ENCODE assay signal across 9 cellular contexts in genomic region chr19:41428481-41428859, GRCh38. TPM values are rescaled to one million over a fixed set of nuclear protein-coding genes. Genes with fewer than 3 reads are reported as not detected.
A peak's percentile ranks its signal among the peaks of the same experiment; 100 is the strongest.
DNase-seq lines count a peak whose midpoint lies in the region; ATAC-seq and TF ChIP-seq lines count a peak whose summit lies in the region.
"Had no signal": no experiment of that assay in that cellular context is flagged by ENCODE, and none has a peak within 500 bp of the region (broad histone marks: within the 10 kb centered on the region; RNA-seq: fewer than 3 reads in every experiment).

No MANE protein-coding gene starts in this region.

- TF ChIP-seq POLR2A in prostate gland (IDR thresholded peaks at IDR 0.05) = no peak

- intact Hi-C loops in Caco-2 (cut with micrococcal nuclease; ENCODE audit: unreplicated experiment) (no loop called here), prostate gland (cut with DNase I) (no loop called here)

- peaks cover 13% of the 10 kb centered on the region; the same call in 1 of the 2 replicates for H3K4me1 ChIP-seq in Caco-2
- peaks cover 4% of the 10 kb centered on the region for H3K4me1 ChIP-seq in prostate gland (replicated peaks)

- 50% methylated on average over 1 of the region's 1 CpG for WGBS in prostate gland

- H3K4me3 ChIP-seq in Caco-2 (ENCODE audit: low read depth, low read length) (no peak overlapping the region), fibroblast of the aortic adventitia (ENCODE audit: low read depth, low read length) (peak overlapping the region; percentile 58), prostate gland (peak overlapping the region in 1 of 2 donors; percentile 31)

- no TSS peak for BruUV-seq in Caco-2 (replicated peaks; lab: Mats Ljungman, UMichigan)

- H3K36me3 Mint-ChIP-seq in Caco-2 (ENCODE audit: insufficient read depth, unreplicated experiment) = peaks cover 16% of the 10 kb centered on the region
- H3K36me3 Mint-ChIP-seq in T-helper 17 cell (ENCODE audit: low read depth) = peaks cover 4% of the 10 kb centered on the region

- peak overlapping the region; percentile 72 for H3K27ac Mint-ChIP-seq in Caco-2 (ENCODE audit: unreplicated experiment)
- H3K27ac Mint-ChIP-seq in T-helper 17 cell = peak overlapping the region; percentile 96

- H3K36me3 ChIP-seq in Caco-2 (ENCODE audit: control insufficient read depth, insufficient read depth, low read length) = no peaks in the 10 kb centered on the region; the same call in none of the 2 replicates
- H3K36me3 ChIP-seq in prostate gland = peaks cover 0 to 4% of the 10 kb centered on the region in 2 donors

- H3K27ac ChIP-seq in prostate gland = peak overlapping the region; percentile 78 to 88
- no peak overlapping the region for H3K27ac ChIP-seq in caudate nucleus (ENCODE audit: low read depth, low read length)

- DNase-seq in Caco-2 (no peak), T-helper 17 cell (no peak), fibroblast of the aortic adventitia (ENCODE audit: low read depth) (no peak), prostate gland (ENCODE audit: low spot score) (no peak), caudate nucleus (lab: John Stamatoyannopoulos, UW) (no peak)
- DNase-seq: kidney glomerular epithelial cell had no signal

- TF ChIP-seq CTCF in Caco-2 (IDR thresholded peaks at IDR 0.05; ENCODE audit: insufficient read depth in 1 of 2, low read depth in 1 of 2, low read length in 1 of 2, severe bottlenecking in 1 of 2, unreplicated experiment in 1 of 2) = no peak
- TF ChIP-seq CTCF in fibroblast of the aortic adventitia (IDR thresholded peaks at IDR 0.05; ENCODE audit: insufficient read depth, low read length) = no peak
- no peak for TF ChIP-seq CTCF in prostate gland (IDR thresholded peaks at IDR 0.05)

- no peaks in the 10 kb centered on the region for H3K27me3 ChIP-seq in Caco-2 (replicated peaks; ENCODE audit: control insufficient read depth, insufficient read depth, low read length)
- H3K27me3 ChIP-seq in prostate gland (replicated peaks; ENCODE audit: insufficient read depth) = no peaks in the 10 kb centered on the region

- CTCF ChIA-PET in Caco-2 (lab: Charles Lee) = interaction anchor here (0.7 to 1.2 kb wide), 2 partner anchors 11 to 87 kb away, joined by 3 read pairs; no protein-coding TSS in a partner anchor

- ATAC-seq in T-helper 17 cell (peak; percentile 2), GM18909 (IDR thresholded peaks at IDR 0.05; ENCODE audit: poor library complexity, unreplicated experiment) (no peak), GM21619 (IDR thresholded peaks at IDR 0.05; ENCODE audit: unreplicated experiment) (no peak), GM21360 (IDR thresholded peaks at IDR 0.05; ENCODE audit: unreplicated experiment) (no peak)

- H3K27me3 Mint-ChIP-seq in Caco-2 (ENCODE audit: insufficient read depth, unreplicated experiment) (no peaks in the 10 kb centered on the region), T-helper 17 cell (no peaks in the 10 kb centered on the region)

- POLR2A ChIA-PET in Caco-2 (lab: Charles Lee) = interaction anchor here (1.6 kb wide), 1 partner anchor 11 kb away, joined by 5 read pairs; no protein-coding TSS in a partner anchor

- H3K9me3 ChIP-seq in Caco-2 (no peaks in the 10 kb centered on the region), T-helper 17 cell (ENCODE audit: control insufficient read depth, low read length, poor library complexity, severe bottlenecking) (no peaks in the 10 kb centered on the region), prostate gland (no peaks in the 10 kb centered on the region)

- H3K4me3 Mint-ChIP-seq in Caco-2 (ENCODE audit: unreplicated experiment) (no peak overlapping the region), T-helper 17 cell (peak overlapping the region; percentile 98)

- H3K4me1 Mint-ChIP-seq in Caco-2 (ENCODE audit: low read depth, unreplicated experiment) (peaks cover 19% of the 10 kb centered on the region), T-helper 17 cell (peaks cover 22% of the 10 kb centered on the region)

- no peaks in the 10 kb centered on the region for H3K9me3 Mint-ChIP-seq in Caco-2 (ENCODE audit: unreplicated experiment)

RNA-seq across cellular contexts. Expression of gene B3GNT8, which starts 1.3 kb away (rescaled TPM):
- total RNA-seq in Caco-2 (2022) (3.1 and 3.7 TPM in 2 replicates), T-helper 17 cell (1 to 10 TPM; 3.4 to 4.8 TPM), fibroblast of the aortic adventitia (ENCODE audit: low replicate concordance) (1.5 and 2.1 TPM in 2 replicates), prostate gland (10 to 100 TPM in 1 of 2 donors, 1 to 10 TPM in 1; 9.4 to 11.6 TPM)

RNA-seq across cellular contexts. Expression of gene DMAC2, which starts 11.2 kb away (rescaled TPM):
- total RNA-seq in Caco-2 (2022) = 75.9 and 85.0 TPM in 2 replicates
- 10 to 100 TPM; 24.1 to 27.9 TPM for total RNA-seq in T-helper 17 cell
- 29.3 and 31.2 TPM in 2 replicates for total RNA-seq in fibroblast of the aortic adventitia (ENCODE audit: low replicate concordance)
- 10 to 100 TPM; 42.4 to 42.9 TPM for total RNA-seq in prostate gland

RNA-seq across cellular contexts. Expression of gene ERICH4, which starts 14.5 kb away (rescaled TPM):
- not detected in 2 replicates for total RNA-seq in Caco-2 (2022)
- not detected for total RNA-seq in T-helper 17 cell
- not detected in 2 replicates for total RNA-seq in fibroblast of the aortic adventitia (ENCODE audit: low replicate concordance)
- not detected for total RNA-seq in prostate gland

RNA-seq across cellular contexts. Expression of gene BCKDHA, which starts 30.9 kb away (rescaled TPM):
- total RNA-seq in Caco-2 (2022) (9.4 and 19.4 TPM in 2 replicates), T-helper 17 cell (10 to 100 TPM; 13.2 to 14.7 TPM), fibroblast of the aortic adventitia (ENCODE audit: low replicate concordance) (3.5 and 15.3 TPM in 2 replicates), prostate gland (10 to 100 TPM; 69.0 to 72.5 TPM)

RNA-seq across cellular contexts. Expression of gene EXOSC5, which starts 31.3 kb away (rescaled TPM):
- total RNA-seq in Caco-2 (2022) (36.6 and 37.3 TPM in 2 replicates), T-helper 17 cell (10 to 100 TPM; 12.0 to 13.0 TPM), fibroblast of the aortic adventitia (ENCODE audit: low replicate concordance) (12.1 and 14.6 TPM in 2 replicates), prostate gland (10 to 100 TPM; 29.6 to 34.0 TPM)
